In genomic region chr11:121481484-121482230, GRCh38 we compare ENCODE assay signal across 8 cellular contexts. TPM values are rescaled to one million over a fixed set of nuclear protein-coding genes. Genes with fewer than 3 reads are reported as not detected.
A peak's percentile ranks its signal among the peaks of the same experiment; 100 is the strongest.
DNase-seq lines count a peak whose midpoint lies in the region; ATAC-seq, FAIRE-seq and TF ChIP-seq lines count a peak whose summit lies in the region.
"Not testable (repeated sequence)": the region's sequence is repeated elsewhere in the genome, so short reads cannot be mapped to it uniquely, and the experiment has no call there.

No MANE protein-coding gene starts in this region.

- H3K4me1 ChIP-seq in astrocyte (ENCODE audit: insufficient read depth, low read length) = not testable (repeated sequence)

- TF ChIP-seq CTCF in WTC11 (IDR thresholded peaks at IDR 0.05); astrocyte (IDR thresholded peaks at IDR 0.05; ENCODE audit: insufficient read depth, low read depth, low read length); neural crest cell (conservative IDR thresholded peaks at IDR 0.05): not testable (repeated sequence)

- not testable (repeated sequence) for H3K36me3 Mint-ChIP-seq in IgD-negative memory B cell; astrocyte (ENCODE audit: low read depth, unreplicated experiment); neural crest cell (ENCODE audit: low read depth)
- H3K36me3 Mint-ChIP-seq in WTC11 = peaks cover 27% of the 10 kb centered on the region

- H3K27me3 ChIP-seq in astrocyte (ENCODE audit: insufficient read depth, low read length) = not testable (repeated sequence)

- DNase-seq in AML-193 (lab: John Stamatoyannopoulos, UW) = peak; percentile 39 to 48
- DNase-seq in WTC11 (ENCODE audit: low spot score); astrocyte (ENCODE audit: low read depth); neural crest cell (ENCODE audit: low read depth, low spot score): not testable (repeated sequence)

- H3K4me1 Mint-ChIP-seq in IgD-negative memory B cell (peaks cover 19 to 30% (median 26%) of the 10 kb centered on the region in 3 donors), WTC11 (peaks cover 68% of the 10 kb centered on the region), astrocyte (ENCODE audit: low read depth, unreplicated experiment) (peaks cover 13% of the 10 kb centered on the region), neural crest cell (peaks cover 15% of the 10 kb centered on the region)

- CTCF ChIA-PET in WTC11 (lab: Charles Lee) = interaction anchor here (1.6 kb wide), 1 partner anchor 25 kb away, joined by 3 read pairs; no protein-coding TSS in a partner anchor

- H3K36me3 ChIP-seq in astrocyte (ENCODE audit: insufficient read depth, low read length) = not testable (repeated sequence)

- H3K4me3 Mint-ChIP-seq in IgD-negative memory B cell = peak overlapping the region; percentile 10 to 85 (median 65)
- not testable (repeated sequence) for H3K4me3 Mint-ChIP-seq in WTC11; astrocyte (ENCODE audit: unreplicated experiment); neural crest cell

- ATAC-seq in GM18520 (IDR thresholded peaks at IDR 0.05; ENCODE audit: unreplicated experiment) = peak; percentile 35
- peak; percentile 56 for ATAC-seq in GM21423 (IDR thresholded peaks at IDR 0.05; ENCODE audit: unreplicated experiment)
- peak; percentile 25 for ATAC-seq in HG03039 (IDR thresholded peaks at IDR 0.05; ENCODE audit: unreplicated experiment)
- ATAC-seq in WTC11 = not testable (repeated sequence)

- H4K20me1 ChIP-seq in astrocyte (ENCODE audit: insufficient read depth, low read length) = not testable (repeated sequence)

- H3K9me3 Mint-ChIP-seq in IgD-negative memory B cell; WTC11; astrocyte (ENCODE audit: unreplicated experiment); neural crest cell: not testable (repeated sequence)

- POLR2A ChIA-PET in WTC11 (lab: Charles Lee) = not testable (repeated sequence)

- not testable (repeated sequence) for FAIRE-seq in astrocyte (lab: Jason Lieb, UNC)

- not testable (repeated sequence) for H2AFZ ChIP-seq in astrocyte (ENCODE audit: low read depth, low read length)

- not testable (repeated sequence) for H3K9me3 ChIP-seq in astrocyte (ENCODE audit: insufficient read depth, low read depth, low read length)

- not testable (repeated sequence) for H3K79me2 ChIP-seq in astrocyte (ENCODE audit: insufficient read depth, low read length)

- not testable (repeated sequence) for H3K9ac ChIP-seq in astrocyte (ENCODE audit: low read length)

- not testable (repeated sequence) for H3K4me3 ChIP-seq in astrocyte (ENCODE audit: insufficient read depth, low read depth, low read length)

- H3K4me2 ChIP-seq in astrocyte (ENCODE audit: low read length) = not testable (repeated sequence)

- H3K27ac Mint-ChIP-seq in IgD-negative memory B cell (peak overlapping the region; percentile 72 to 89 (median 86)), WTC11 (peak overlapping the region; percentile 78), astrocyte (ENCODE audit: unreplicated experiment) (peak overlapping the region; percentile 89), neural crest cell (ENCODE audit: unreplicated experiment) (peak overlapping the region; percentile 4)

- not testable (repeated sequence) for H3K27me3 Mint-ChIP-seq in IgD-negative memory B cell; WTC11 (ENCODE audit: low read depth); astrocyte (ENCODE audit: low read depth, unreplicated experiment)
- H3K27me3 Mint-ChIP-seq in neural crest cell (ENCODE audit: low read depth) = peaks cover 17% of the 10 kb centered on the region

- not testable (repeated sequence) for H3K27ac ChIP-seq in astrocyte (ENCODE audit: low read depth, low read length)

RNA-seq across cellular contexts. Expression of gene SORL1, which starts 29.5 kb away (rescaled TPM):
- 25.8 TPM for polyA plus RNA-seq in IgD-negative memory B cell
- total RNA-seq in WTC11 (2021) = 78.1 to 87.1 TPM (median 78.1 TPM) in 3 replicates
- total RNA-seq in astrocyte = 4.1 and 7.2 TPM in 2 replicates
- 11.8 and 13.8 TPM in 2 replicates for total RNA-seq in neural crest cell

Comparison
In these comparisons a context has a peak if more than half of its experiments do, and no peak if none do; other contexts are left out.
1. H3K27ac Mint-ChIP-seq: peak in every context shown above with its lines; median percentile 89 in astrocyte; 86 in IgD-negative memory B cell; 78 in WTC11; 4 in neural crest cell.